ENCODE assay signal across 1 cellular context in genomic region chr1:53559854-53560571, GRCh38.
TF ChIP-seq lines count a peak whose summit lies in the region.

No MANE protein-coding gene starts in this region.

TF ChIP-seq in H1, 55 proteins besides CTCF, POLR2A, EP300 and RAD21:
- TF ChIP-seq SP2 (IDR thresholded peaks at IDR 0.05; ENCODE audit: low read length), result no peak
